20 cellular contexts compared by ENCODE assay signal in genomic region chr5:125492977-125493376, GRCh38.
DNase-seq lines count a peak whose midpoint lies in the region; TF ChIP-seq lines count a peak whose summit lies in the region.
"Had no signal": no experiment of that assay in that cellular context is flagged by ENCODE, and none has a peak within 500 bp of the region (broad histone marks: within the 10 kb centered on the region; RNA-seq: fewer than 3 reads in every experiment).

No MANE protein-coding gene starts in this region.

- no peak overlapping the region for H3K14ac ChIP-seq in neuronal stem cell (ENCODE audit: low read length)

- no peak overlapping the region for H3K4me3 ChIP-seq in neuronal stem cell (ENCODE audit: low read length in 2 of 2)
- H3K4me3 ChIP-seq in OCI-LY7 (ENCODE audit: low read depth, low read length, poor library complexity, severe bottlenecking) = no peak overlapping the region

- intact Hi-C loops in activated naive CD4-positive, alpha-beta T cell treated with anti-CD3 and anti-CD28 coated beads for 36 hours (cut with micrococcal nuclease) = no loop called here
- intact Hi-C loops in OCI-LY7 (cut with micrococcal nuclease; ENCODE audit: unreplicated experiment) = no loop called here

- no peak overlapping the region for H3K4me3 Mint-ChIP-seq in activated naive CD4-positive, alpha-beta T cell treated with anti-CD3 and anti-CD28 coated beads for 36 hours
- H3K4me3 Mint-ChIP-seq: CD4-positive, alpha-beta memory T cell; T-helper 1 cell treated with Interleukin-12 subunit alpha and Interleukin-12 subunit beta and Interleukin-4 antibody, amounts not matched to agents 30 μg/mL and 1 μg/mL, for 36 hours had no signal

- H3K27me3 ChIP-seq in neuronal stem cell (ENCODE audit: control insufficient read depth in 3 of 3, insufficient read depth in 3 of 3, low read depth in 1 of 3, low read length in 3 of 3) = no peaks in the 10 kb centered on the region

- H3K4me1 ChIP-seq in neuronal stem cell (ENCODE audit: control insufficient read depth in 2 of 2, insufficient read depth in 1 of 2, low read depth in 1 of 2, low read length in 2 of 2) = peaks cover 0 to 6% of the 10 kb centered on the region in 2 donors
- H3K4me1 ChIP-seq in OCI-LY7 (ENCODE audit: insufficient read depth, low read length, poor library complexity, severe bottlenecking) = no peaks in the 10 kb centered on the region

- no peak overlapping the region for H3K4ac ChIP-seq in neuronal stem cell (ENCODE audit: low read length)

- no peak overlapping the region for H4K8ac ChIP-seq in neuronal stem cell (ENCODE audit: low read depth, low read length)

- H3K4me2 ChIP-seq in neuronal stem cell (ENCODE audit: insufficient read depth, low read length, poor library complexity, severe bottlenecking) (no peak overlapping the region), OCI-LY7 (ENCODE audit: low read length) (no peak overlapping the region)
- H3K4me2 ChIP-seq: KMS-11 had no signal

- CTCF ChIA-PET in activated naive CD4-positive, alpha-beta T cell treated with anti-CD3 and anti-CD28 coated beads for 36 hours (lab: Charles Lee) = no interaction called here
- CTCF ChIA-PET in OCI-LY7 (lab: Charles Lee; ENCODE audit: unreplicated experiment) = no interaction called here

- H3K18ac ChIP-seq in neuronal stem cell (ENCODE audit: low read length) = no peak overlapping the region

- no peak overlapping the region for H2BK5ac ChIP-seq in neuronal stem cell (ENCODE audit: low read length)

- H3K9me3 ChIP-seq in neuronal stem cell (replicated peaks in 1 of 2; ENCODE audit: control insufficient read depth in 2 of 2, insufficient read depth in 1 of 2, low read depth in 1 of 2, low read length in 2 of 2) = peaks cover 3 to 12% of the 10 kb centered on the region in 2 donors
- no peaks in the 10 kb centered on the region for H3K9me3 ChIP-seq in OCI-LY7 (ENCODE audit: low read length)

- H2BK12ac ChIP-seq in neuronal stem cell (ENCODE audit: low read length) = no peak overlapping the region

- POLR2A ChIA-PET in OCI-LY7 (lab: Charles Lee) = no interaction called here

- H2BK120ac ChIP-seq in neuronal stem cell (ENCODE audit: low read depth, low read length) = no peak overlapping the region

- H3K79me2 ChIP-seq in OCI-LY7 (ENCODE audit: insufficient read depth, low read depth, low read length) = no peaks in the 10 kb centered on the region

- H3K9me3 Mint-ChIP-seq in activated naive CD4-positive, alpha-beta T cell treated with anti-CD3 and anti-CD28 coated beads for 36 hours = peaks cover 2% of the 10 kb centered on the region
- H3K9me3 Mint-ChIP-seq: T-helper 1 cell treated with Interleukin-12 subunit alpha and Interleukin-12 subunit beta and Interleukin-4 antibody, amounts not matched to agents 30 μg/mL and 1 μg/mL, for 36 hours had no signal

- no peaks in the 10 kb centered on the region for H3K36me3 ChIP-seq in neuronal stem cell (replicated peaks in 1 of 2; ENCODE audit: control insufficient read depth in 2 of 2, insufficient read depth in 2 of 2, low read length in 2 of 2)
- H3K36me3 ChIP-seq in OCI-LY7 (ENCODE audit: insufficient read depth, low read length) = no peaks in the 10 kb centered on the region

- peak overlapping the region; percentile 87 for H4K91ac ChIP-seq in neuronal stem cell (ENCODE audit: low read depth, low read length, poor library complexity)

- TF ChIP-seq CTCF in OCI-LY7 (conservative IDR thresholded peaks at IDR 0.05; ENCODE audit: low read length) = no peak

- no peaks in the 10 kb centered on the region for H3K9me2 ChIP-seq in OCI-LY7 (ENCODE audit: insufficient read depth, low read length)

- H3K27ac ChIP-seq in neuronal stem cell (replicated peaks; ENCODE audit: low read length) (no peak overlapping the region), OCI-LY7 (ENCODE audit: low read depth, low read length, poor library complexity, severe bottlenecking) (no peak overlapping the region)
- H3K27ac ChIP-seq: HL-60, KMS-11, RWPE1 had no signal

- no peak overlapping the region for H3K23ac ChIP-seq in neuronal stem cell (ENCODE audit: low read depth, low read length, poor library complexity)

- H3K36me3 Mint-ChIP-seq in activated naive CD4-positive, alpha-beta T cell treated with anti-CD3 and anti-CD28 coated beads for 36 hours (ENCODE audit: low read depth) = no peaks in the 10 kb centered on the region
- H3K36me3 Mint-ChIP-seq: CD4-positive, alpha-beta memory T cell had no signal

- no peak overlapping the region for H3K27ac Mint-ChIP-seq in activated naive CD4-positive, alpha-beta T cell treated with anti-CD3 and anti-CD28 coated beads for 36 hours
- H3K27ac Mint-ChIP-seq: CD4-positive, alpha-beta memory T cell; T-helper 1 cell treated with Interleukin-12 subunit alpha and Interleukin-12 subunit beta and Interleukin-4 antibody, amounts not matched to agents 30 μg/mL and 1 μg/mL, for 36 hours had no signal

- H3K4me1 Mint-ChIP-seq in activated naive CD4-positive, alpha-beta T cell treated with anti-CD3 and anti-CD28 coated beads for 36 hours (ENCODE audit: low read depth) = no peaks in the 10 kb centered on the region
- H3K4me1 Mint-ChIP-seq: CD4-positive, alpha-beta memory T cell had no signal

- H3K9ac ChIP-seq in neuronal stem cell (ENCODE audit: low read depth, low read length, poor library complexity) = no peak overlapping the region
- H3K9ac ChIP-seq: KMS-11 had no signal

- no peaks in the 10 kb centered on the region for H3K27me3 Mint-ChIP-seq in activated naive CD4-positive, alpha-beta T cell treated with anti-CD3 and anti-CD28 coated beads for 36 hours (ENCODE audit: low read depth)
- H3K27me3 Mint-ChIP-seq: CD4-positive, alpha-beta memory T cell had no signal

- H2AK5ac ChIP-seq in neuronal stem cell (ENCODE audit: low read depth, low read length) = no peak overlapping the region

- H2AFZ ChIP-seq in neuronal stem cell (ENCODE audit: low read length) (no peak overlapping the region), OCI-LY7 (ENCODE audit: low read length) (no peak overlapping the region)

- DNase-seq in NCI-H1105 treated with DMSO at 0.1 percent for 48 hours (lab: John Stamatoyannopoulos, UW) = peak; percentile 6
- no peak for DNase-seq in NCI-H1105 (lab: John Stamatoyannopoulos, UW)
- DNase-seq in NCI-H446 treated with DMSO at 0.1 percent for 48 hours (lab: John Stamatoyannopoulos, UW) = peak; percentile 8
- peak; percentile 1 for DNase-seq in dermis blood vessel endothelial cell
- DNase-seq in neuronal stem cell (ENCODE audit: low spot score) = no peak
- DNase-seq in activated naive CD4-positive, alpha-beta T cell treated with anti-CD3 and anti-CD28 coated beads for 36 hours = no peak
- no peak for DNase-seq in NCI-H2029 (lab: John Stamatoyannopoulos, UW)
- DNase-seq in OCI-LY7 (ENCODE audit: low spot score) = no peak
- DNase-seq: 8988T; CD4-positive, alpha-beta memory T cell; DND-41; H7; NCI-H1048; NCI-H2081 treated with DMSO at 0.1 percent for 48 hours; NCI-H526 treated with DMSO at 0.1 percent for 48 hours; NK-92 treated with Interleukin-12 subunit alpha and Interleukin-12 subunit beta, amount 100 ng/mL, for 24 hours had no signal

- WGBS in neuronal stem cell (ENCODE audit: extremely low coverage in 2 of 2, insufficient read length in 2 of 2, insufficient replicate concordance in 1 of 2), 2 donors = no CpG with 5 or more reads among the region's 2 CpGs

- H3K79me1 ChIP-seq in neuronal stem cell (ENCODE audit: low read depth, low read length) = no peaks in the 10 kb centered on the region

- no TSS peak for BruUV-seq in OCI-LY7 (replicated peaks; lab: Mats Ljungman, UMichigan)

- no peaks in the 10 kb centered on the region for H4K20me1 ChIP-seq in OCI-LY7 (ENCODE audit: insufficient read depth, low read length)

- H2BK15ac ChIP-seq in neuronal stem cell (ENCODE audit: low read length) = no peak overlapping the region

Comparison
In these comparisons a context has a peak if more than half of its experiments do, and no peak if none do; other contexts are left out.
1. DNase-seq: peak in NCI-H1105 treated with DMSO at 0.1 percent for 48 hours (single experiment), NCI-H446 treated with DMSO at 0.1 percent for 48 hours (single experiment) and dermis blood vessel endothelial cell (single experiment); none in NCI-H1105 (single experiment), neuronal stem cell (single experiment), activated naive CD4-positive, alpha-beta T cell treated with anti-CD3 and anti-CD28 coated beads for 36 hours (single experiment), NCI-H2029 (single experiment) and OCI-LY7 (single experiment).